8 cellular contexts compared by ENCODE assay signal in the genomic region with DNA sequence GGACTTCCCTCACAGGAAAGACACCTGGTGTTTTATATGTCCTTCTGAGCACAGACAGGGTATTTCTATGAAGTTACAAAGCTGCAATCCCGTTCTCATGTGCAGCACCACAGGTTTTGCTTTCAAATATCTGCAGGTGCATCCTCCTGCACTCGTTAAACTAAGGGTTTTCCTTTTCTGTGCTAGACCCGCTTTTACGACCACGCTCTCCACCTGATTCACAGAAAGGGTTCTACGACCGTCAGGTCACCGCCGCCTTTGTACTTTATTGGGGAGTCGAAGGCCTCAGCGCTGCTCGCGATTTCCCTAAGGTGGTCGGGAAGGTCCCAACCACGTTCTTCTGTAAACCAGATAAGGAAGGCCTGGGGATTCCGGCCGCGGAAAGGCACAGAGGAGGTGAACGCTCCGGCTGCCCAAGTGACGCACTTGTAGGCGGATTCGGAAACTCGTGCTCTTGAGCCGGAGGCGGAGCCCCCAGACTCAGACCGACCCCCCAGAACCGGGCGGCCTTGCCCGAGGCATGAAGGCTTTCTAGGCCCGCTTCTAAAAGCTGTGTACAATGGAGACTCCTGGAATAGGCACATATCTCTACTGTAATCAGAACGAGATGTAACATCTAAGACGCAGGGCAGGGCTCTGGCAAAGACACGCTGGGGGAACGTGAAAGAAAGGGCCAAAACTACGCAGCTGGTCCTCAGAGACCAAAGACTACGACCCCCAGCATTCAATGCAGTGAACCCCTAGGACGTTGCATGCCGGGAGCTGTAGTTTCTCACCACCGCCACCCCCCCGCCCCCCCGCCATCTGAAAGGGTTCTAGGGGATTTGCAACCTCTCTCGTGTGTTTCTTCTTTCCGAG. TPM values are rescaled to one million over a fixed set of nuclear protein-coding genes. Genes with fewer than 3 reads are reported as not detected.
DNase-seq lines count a peak whose midpoint lies in the region; ATAC-seq and TF ChIP-seq lines count a peak whose summit lies in the region.

No MANE protein-coding gene starts in this region.

- peak overlapping the region; percentile 65 for H3K4me3 ChIP-seq in smooth muscle cell

- peak overlapping the region; percentile 90 for H3K9ac ChIP-seq in smooth muscle cell (ENCODE audit: low read depth)

- H3K4me2 ChIP-seq in smooth muscle cell = peak overlapping the region; percentile 91

- peak overlapping the region; percentile 93 for H2AFZ ChIP-seq in smooth muscle cell (ENCODE audit: low read depth)

- in situ Hi-C loops in KBM-7 (cut with MboI; ENCODE audit: low pct_unique_long_range_greater_than_20kb, low sequenced_read_pairs) = no loop called here

- peak overlapping the region; percentile 90 for H3K27ac ChIP-seq in smooth muscle cell (ENCODE audit: low read depth)

- 1% methylated on average over 44 of the region's 44 CpGs for WGBS in smooth muscle cell (ENCODE audit: low lambda C conversion rate)

- peaks cover 33% of the 10 kb centered on the region for H3K4me1 ChIP-seq in smooth muscle cell (ENCODE audit: low read depth)

- peaks cover 40% of the 10 kb centered on the region for H3K79me2 ChIP-seq in smooth muscle cell (ENCODE audit: low read depth)

- ATAC-seq in GM18867 (IDR thresholded peaks at IDR 0.05; ENCODE audit: unreplicated experiment) = peak; percentile 22
- peak; percentile 25 for ATAC-seq in HG03175 (IDR thresholded peaks at IDR 0.05; ENCODE audit: unreplicated experiment)

- no peaks in the 10 kb centered on the region for H3K27me3 ChIP-seq in smooth muscle cell (ENCODE audit: low read depth)

- TF ChIP-seq CTCF in smooth muscle cell (IDR thresholded peaks at IDR 0.05; ENCODE audit: borderline replicate concordance, insufficient read depth, poor library complexity, severe bottlenecking) = no peak

- peaks cover 36% of the 10 kb centered on the region for H4K20me1 ChIP-seq in smooth muscle cell (ENCODE audit: low read depth)

- peaks cover 16% of the 10 kb centered on the region for H3K36me3 ChIP-seq in smooth muscle cell (ENCODE audit: low read depth)

- peaks cover 5% of the 10 kb centered on the region for H3F3A ChIP-seq in smooth muscle cell (ENCODE audit: low read depth)

- DNase-seq in NCI-H446 (lab: John Stamatoyannopoulos, UW) (peak; percentile 91 to 93), inferior parietal cortex (ENCODE audit: extremely low spot score) (peak; percentile 90), smooth muscle cell (lab: John Stamatoyannopoulos, UW; ENCODE audit: unreplicated experiment) (no peak), KBM-7 (no peak)
- peak; percentile 73 for DNase-seq in activated CD4-positive, CD25-positive, alpha-beta regulatory T cell treated with anti-CD3 and anti-CD28 coated beads, Interleukin-2, amount 50 U/mL, for 16 hours (ENCODE audit: low read depth, low spot score)
- peak; percentile 91 for DNase-seq in central memory CD4-positive, alpha-beta T cell

- no peaks in the 10 kb centered on the region for H3K9me3 ChIP-seq in smooth muscle cell (replicated peaks; ENCODE audit: low read depth)

RNA-seq across cellular contexts. Expression of a gene that starts 0.9 kb away (rescaled TPM):
- total RNA-seq in smooth muscle cell = 908 and 1,229 TPM in 2 replicates
- 836 and 1,047 TPM in 2 replicates for polyA plus RNA-seq in smooth muscle cell

RNA-seq across cellular contexts. Expression of a gene that starts 36.4 kb away (rescaled TPM):
- total RNA-seq in smooth muscle cell = 61.1 and 61.3 TPM in 2 replicates
- polyA plus RNA-seq in smooth muscle cell = 34.5 and 46.1 TPM in 2 replicates

Comparison
In these comparisons a context has a peak if more than half of its experiments do, and no peak if none do; other contexts are left out.
1. DNase-seq: peak in NCI-H446 (2 of 2), activated CD4-positive, CD25-positive, alpha-beta regulatory T cell treated with anti-CD3 and anti-CD28 coated beads, Interleukin-2, amount 50 U/mL, for 16 hours (single experiment), central memory CD4-positive, alpha-beta T cell (single experiment) and inferior parietal cortex (single experiment); none in smooth muscle cell (single experiment) and KBM-7 (single experiment).